Comparison of ENCODE assay signal across 8 cellular contexts in genomic region chr2:148720501-148720998, GRCh38.
DNase-seq lines count a peak whose midpoint lies in the region; ATAC-seq and TF ChIP-seq lines count a peak whose summit lies in the region.

No MANE protein-coding gene starts in this region.

- TF ChIP-seq CTCF in testis (IDR thresholded peaks at IDR 0.05): no peak

- H3K27ac ChIP-seq in testis: no peak overlapping the region

- intact Hi-C loops in activated naive CD4-positive, alpha-beta T cell treated with anti-CD3 and anti-CD28 coated beads for 36 hours (cut with micrococcal nuclease): loop anchor here (5.0 kb wide), 1 partner anchor 73 kb away; no protein-coding TSS in a partner anchor
- intact Hi-C loops in testis (cut with DNase I; ENCODE audit: low total_unique reads): no loop called here

- H3K27me3 Mint-ChIP-seq in activated naive CD4-positive, alpha-beta T cell treated with anti-CD3 and anti-CD28 coated beads for 36 hours (ENCODE audit: low read depth): no peaks in the 10 kb centered on the region
- H3K27me3 Mint-ChIP-seq in activated T-helper 17 cell treated with anti-CD3 and anti-CD28 coated beads, Interleukin-2, amount 50 U/mL, for 72 hours: no peaks in the 10 kb centered on the region

- peaks cover 4% of the 10 kb centered on the region for H3K9me3 Mint-ChIP-seq in activated naive CD4-positive, alpha-beta T cell treated with anti-CD3 and anti-CD28 coated beads for 36 hours
- no peaks in the 10 kb centered on the region for H3K9me3 Mint-ChIP-seq in activated T-helper 17 cell treated with anti-CD3 and anti-CD28 coated beads, Interleukin-2, amount 50 U/mL, for 72 hours

- H3K36me3 ChIP-seq in testis (ENCODE audit: low read depth, missing control alignments): no peaks in the 10 kb centered on the region

- DNase-seq in activated naive CD4-positive, alpha-beta T cell treated with anti-CD3 and anti-CD28 coated beads for 36 hours: peak; percentile 47
- no peak for DNase-seq in activated naive CD4-positive, alpha-beta T cell (lab: John Stamatoyannopoulos, UW)
- no peak for DNase-seq in left lobe of liver (ENCODE audit: low spot score)
- DNase-seq in testis: peak; percentile 38
- no peak for DNase-seq in activated gamma-delta T cell (lab: John Stamatoyannopoulos, UW)
- DNase-seq in HuH-7.5 (ENCODE audit: low spot score): no peak

- no peaks in the 10 kb centered on the region for H3K9me3 ChIP-seq in testis

- peak; percentile 72 for ATAC-seq in activated T-helper 17 cell treated with anti-CD3 and anti-CD28 coated beads, Interleukin-2, amount 50 U/mL, for 72 hours (replicated peaks)
- ATAC-seq in left lobe of liver (peak; percentile 22), HG03108 (IDR thresholded peaks at IDR 0.05; ENCODE audit: unreplicated experiment) (no peak)

- TF ChIP-seq POLR2A in testis (IDR thresholded peaks at IDR 0.05): no peak

- peaks cover 88% of the 10 kb centered on the region for H3K4me1 Mint-ChIP-seq in activated naive CD4-positive, alpha-beta T cell treated with anti-CD3 and anti-CD28 coated beads for 36 hours (ENCODE audit: low read depth)
- peaks cover 71% of the 10 kb centered on the region for H3K4me1 Mint-ChIP-seq in activated T-helper 17 cell treated with anti-CD3 and anti-CD28 coated beads, Interleukin-2, amount 50 U/mL, for 72 hours

- H3K4me3 ChIP-seq in testis: no peak overlapping the region

- CTCF ChIA-PET in activated naive CD4-positive, alpha-beta T cell treated with anti-CD3 and anti-CD28 coated beads for 36 hours (lab: Charles Lee): interaction anchor here (1.4 kb wide), 1 partner anchor 211 kb away, joined by 3 read pairs; no protein-coding TSS in a partner anchor

- H3K27me3 ChIP-seq in testis: no peaks in the 10 kb centered on the region

- H3K4me1 ChIP-seq in testis: peaks cover 6% of the 10 kb centered on the region

- H3K36me3 Mint-ChIP-seq in activated naive CD4-positive, alpha-beta T cell treated with anti-CD3 and anti-CD28 coated beads for 36 hours (ENCODE audit: low read depth): peaks cover 23% of the 10 kb centered on the region
- peaks cover 19% of the 10 kb centered on the region for H3K36me3 Mint-ChIP-seq in activated T-helper 17 cell treated with anti-CD3 and anti-CD28 coated beads, Interleukin-2, amount 50 U/mL, for 72 hours (ENCODE audit: low read depth)

- no peak overlapping the region for H3K4me3 Mint-ChIP-seq in activated naive CD4-positive, alpha-beta T cell treated with anti-CD3 and anti-CD28 coated beads for 36 hours
- H3K4me3 Mint-ChIP-seq in activated T-helper 17 cell treated with anti-CD3 and anti-CD28 coated beads, Interleukin-2, amount 50 U/mL, for 72 hours: peak overlapping the region; percentile 19

- WGBS in testis, 2 donors: 47 to 66% methylated on average over 15 to 17 of the region's 20 CpGs

- H3K27ac Mint-ChIP-seq in activated naive CD4-positive, alpha-beta T cell treated with anti-CD3 and anti-CD28 coated beads for 36 hours: peak overlapping the region; percentile 36
- peak overlapping the region; percentile 46 for H3K27ac Mint-ChIP-seq in activated T-helper 17 cell treated with anti-CD3 and anti-CD28 coated beads, Interleukin-2, amount 50 U/mL, for 72 hours

Comparison
In these comparisons a context has a peak if more than half of its experiments do, and no peak if none do; other contexts are left out.
1. DNase-seq: peak in activated naive CD4-positive, alpha-beta T cell treated with anti-CD3 and anti-CD28 coated beads for 36 hours (single experiment) and testis (single experiment); none in activated naive CD4-positive, alpha-beta T cell (0 of 4), left lobe of liver (single experiment), activated gamma-delta T cell (single experiment) and HuH-7.5 (single experiment).